ENCODE assay signal across 8 cellular contexts in genomic region chr1:39845569-39846566, GRCh38. TPM values are rescaled to one million over a fixed set of nuclear protein-coding genes. Genes with fewer than 3 reads are reported as not detected.
DNase-seq lines count a peak whose midpoint lies in the region; ATAC-seq and TF ChIP-seq lines count a peak whose summit lies in the region.

No MANE protein-coding gene starts in this region.

- intact Hi-C loops in heart right ventricle (cut with DNase I) = loop anchor here in 4 of 10 donors (5.0 to 10.0 kb wide), 3 partner anchors 46 to 56 kb away; partner anchors contain the start of gene MYCL (in 1 of the 4)

- peaks cover 58% of the 10 kb centered on the region for H3K4me1 Mint-ChIP-seq in activated naive CD8-positive, alpha-beta T cell (ENCODE audit: low read depth)

- peak overlapping the region; percentile 86 for H3K27ac Mint-ChIP-seq in activated naive CD8-positive, alpha-beta T cell

- H3K9ac ChIP-seq in BLaER1 = 0 out of 2 replicates have a peak overlapping the region, but pooled peaks have one; percentile 47

- no peaks in the 10 kb centered on the region for H3K9me3 ChIP-seq in BLaER1
- no peaks in the 10 kb centered on the region for H3K9me3 ChIP-seq in heart right ventricle

- no peaks in the 10 kb centered on the region for H3K27me3 ChIP-seq in BLaER1
- no peaks in the 10 kb centered on the region for H3K27me3 ChIP-seq in heart right ventricle

- H3K27ac ChIP-seq in BLaER1 (peak overlapping the region; percentile 74), heart right ventricle (peak overlapping the region in 2 of 10 donors; percentile 5 to 58)

- H3K36me3 ChIP-seq in BLaER1 = peaks cover 80% of the 10 kb centered on the region
- H3K36me3 ChIP-seq in heart right ventricle = peaks cover 0 to 81% (median 15%) of the 10 kb centered on the region in 9 donors

- ATAC-seq in GM21528 (IDR thresholded peaks at IDR 0.05; ENCODE audit: low FRiP score, unreplicated experiment) = peak; percentile 62
- ATAC-seq in SK-N-SH treated with all-trans-retinoic acid at 6 μM for 48 hours = peak; percentile 90
- ATAC-seq in heart right ventricle = peak; percentile 93 to 97 (median 97)
- no peak for ATAC-seq in HG02623 (IDR thresholded peaks at IDR 0.05; ENCODE audit: unreplicated experiment)

- no peaks in the 10 kb centered on the region for H3K9me3 Mint-ChIP-seq in activated naive CD8-positive, alpha-beta T cell (ENCODE audit: low read depth)

- peaks cover 18% of the 10 kb centered on the region for H4K20me1 ChIP-seq in BLaER1

- TF ChIP-seq CTCF in heart right ventricle (IDR thresholded peaks at IDR 0.05) = no peak

- peaks cover 14% of the 10 kb centered on the region for H3K36me3 Mint-ChIP-seq in activated naive CD8-positive, alpha-beta T cell

- H3K4me3 ChIP-seq in BLaER1 (no peak overlapping the region), heart right ventricle (no peak overlapping the region), skeletal muscle cell (ENCODE audit: low read depth, low read length) (no peak overlapping the region)

- H3K4me1 ChIP-seq in BLaER1 (peaks cover 41% of the 10 kb centered on the region), heart right ventricle (peaks cover 5 to 41% (median 21%) of the 10 kb centered on the region in 9 donors)

- no peaks in the 10 kb centered on the region for H3K27me3 Mint-ChIP-seq in activated naive CD8-positive, alpha-beta T cell

- 15% methylated on average over 7 of the region's 7 CpGs for WGBS in heart right ventricle, 2 donors

- DNase-seq in NAMALWA (ENCODE audit: low spot score) (peak; percentile 88), heart right ventricle (peak; percentile 76 to 89), skeletal muscle cell (ENCODE audit: low read depth) (peak; percentile 77)

- peak overlapping the region; percentile 51 for H3K4me3 Mint-ChIP-seq in activated naive CD8-positive, alpha-beta T cell

- H3K4me2 ChIP-seq in BLaER1 = peak overlapping the region; percentile 82

TF ChIP-seq in SK-N-SH treated with all-trans-retinoic acid at 6 μM for 48 hours, 23 proteins besides CTCF, POLR2A, EP300 and RAD21:
- TF ChIP-seq CSRNP3 (CRISPR knock-in tag; IDR thresholded peaks at IDR 0.05) (no peak), ISL1 (CRISPR knock-in tag; IDR thresholded peaks at IDR 0.05) (no peak), BACH2 (CRISPR knock-in tag; IDR thresholded peaks at IDR 0.05; ENCODE audit: borderline replicate concordance) (no peak), SNAI2 (CRISPR knock-in tag; IDR thresholded peaks at IDR 0.05) (peak; percentile 95), ZC3H10 (CRISPR knock-in tag; IDR thresholded peaks at IDR 0.05) (no peak), TSHZ2 (CRISPR knock-in tag; IDR thresholded peaks at IDR 0.05) (0 out of 2 replicates have a peak, but pooled peaks have one; percentile 44), TCF4 (CRISPR knock-in tag; IDR thresholded peaks at IDR 0.05; ENCODE audit: borderline replicate concordance) (peak; percentile 42; the same call in 1 of the 2 replicates), ZFP30 (CRISPR knock-in tag; IDR thresholded peaks at IDR 0.05) (no peak), ZFP3 (CRISPR knock-in tag; IDR thresholded peaks at IDR 0.05) (no peak)
- TF ChIP-seq, protein P1, sequence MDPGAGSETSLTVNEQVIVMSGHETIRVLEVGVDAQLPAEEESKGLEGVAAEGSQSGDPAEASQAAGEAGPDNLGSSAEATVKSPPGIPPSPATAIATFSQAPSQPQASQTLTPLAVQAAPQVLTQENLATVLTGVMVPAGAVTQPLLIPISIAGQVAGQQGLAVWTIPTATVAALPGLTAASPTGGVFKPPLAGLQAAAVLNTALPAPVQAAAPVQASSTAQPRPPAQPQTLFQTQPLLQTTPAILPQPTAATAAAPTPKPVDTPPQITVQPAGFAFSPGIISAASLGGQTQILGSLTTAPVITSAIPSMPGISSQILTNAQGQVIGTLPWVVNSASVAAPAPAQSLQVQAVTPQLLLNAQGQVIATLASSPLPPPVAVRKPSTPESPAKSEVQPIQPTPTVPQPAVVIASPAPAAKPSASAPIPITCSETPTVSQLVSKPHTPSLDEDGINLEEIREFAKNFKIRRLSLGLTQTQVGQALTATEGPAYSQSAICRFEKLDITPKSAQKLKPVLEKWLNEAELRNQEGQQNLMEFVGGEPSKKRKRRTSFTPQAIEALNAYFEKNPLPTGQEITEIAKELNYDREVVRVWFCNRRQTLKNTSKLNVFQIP (CRISPR knock-in tag; IDR thresholded peaks at IDR 0.05; ENCODE audit: borderline replicate concordance, low read depth) = no peak
- TF ChIP-seq, protein P2, sequence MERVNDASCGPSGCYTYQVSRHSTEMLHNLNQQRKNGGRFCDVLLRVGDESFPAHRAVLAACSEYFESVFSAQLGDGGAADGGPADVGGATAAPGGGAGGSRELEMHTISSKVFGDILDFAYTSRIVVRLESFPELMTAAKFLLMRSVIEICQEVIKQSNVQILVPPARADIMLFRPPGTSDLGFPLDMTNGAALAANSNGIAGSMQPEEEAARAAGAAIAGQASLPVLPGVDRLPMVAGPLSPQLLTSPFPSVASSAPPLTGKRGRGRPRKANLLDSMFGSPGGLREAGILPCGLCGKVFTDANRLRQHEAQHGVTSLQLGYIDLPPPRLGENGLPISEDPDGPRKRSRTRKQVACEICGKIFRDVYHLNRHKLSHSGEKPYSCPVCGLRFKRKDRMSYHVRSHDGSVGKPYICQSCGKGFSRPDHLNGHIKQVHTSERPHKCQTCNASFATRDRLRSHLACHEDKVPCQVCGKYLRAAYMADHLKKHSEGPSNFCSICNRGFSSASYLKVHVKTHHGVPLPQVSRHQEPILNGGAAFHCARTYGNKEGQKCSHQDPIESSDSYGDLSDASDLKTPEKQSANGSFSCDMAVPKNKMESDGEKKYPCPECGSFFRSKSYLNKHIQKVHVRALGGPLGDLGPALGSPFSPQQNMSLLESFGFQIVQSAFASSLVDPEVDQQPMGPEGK (CRISPR knock-in tag; IDR thresholded peaks at IDR 0.05; ENCODE audit: borderline replicate concordance) = no peak

RNA-seq across cellular contexts. Expression of gene TRIT1, which starts 37.4 kb away (rescaled TPM):
- total RNA-seq in heart right ventricle = 10 to 100 TPM; 12.3 to 21.8 (median 16.8) TPM
- 10 to 100 TPM; 11.4 to 23.6 TPM for polyA plus RNA-seq in heart right ventricle

RNA-seq across cellular contexts. Expression of gene MYCL, which starts 55.8 kb away (rescaled TPM):
- total RNA-seq in heart right ventricle = 1 to 10 TPM in 2 of 10 donors, under 1 TPM in 8; 0.30 to 2.5 (median 0.76) TPM
- polyA plus RNA-seq in heart right ventricle = under 1 TPM; 0.07 to 0.13 TPM

RNA-seq across cellular contexts. Expression of gene BMP8B, which starts 57.2 kb away (rescaled TPM):
- total RNA-seq in heart right ventricle = under 1 TPM; 0.16 to 0.79 (median 0.22) TPM
- under 1 TPM; 0.07 to 0.23 TPM for polyA plus RNA-seq in heart right ventricle
